ENCODE assay signal across 8 cellular contexts in the genomic region with DNA sequence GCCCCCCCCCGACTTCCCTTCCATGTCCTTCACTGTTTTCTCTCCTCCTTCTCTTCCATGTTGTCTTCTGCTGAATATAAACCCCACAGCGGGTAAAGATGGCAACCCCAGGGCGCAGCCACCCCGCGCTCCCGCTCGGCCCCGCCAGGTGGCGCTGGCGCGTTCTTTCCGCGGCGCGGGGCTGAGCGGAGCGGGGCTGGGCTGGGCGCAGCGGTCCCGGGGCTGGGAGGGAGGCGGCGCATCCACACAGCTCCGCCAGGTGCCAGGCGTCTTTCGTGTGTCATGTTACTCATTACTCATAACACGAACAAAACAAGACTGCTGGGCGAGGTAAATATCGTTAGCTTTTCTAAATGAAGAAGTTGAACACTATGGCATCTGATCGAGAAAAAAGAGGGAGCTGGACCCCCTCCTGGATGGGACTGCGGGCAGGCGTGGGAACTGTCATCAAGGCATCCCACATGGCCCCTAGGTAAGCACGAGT.
A peak's percentile ranks its signal among the peaks of the same experiment; 100 is the strongest.
DNase-seq lines count a peak whose midpoint lies in the region; ATAC-seq and TF ChIP-seq lines count a peak whose summit lies in the region.

No MANE protein-coding gene starts in this region.

- ATAC-seq in Right ventricle myocardium inferior (no peak), Right ventricle myocardium superior (ENCODE audit: poor library complexity) (no peak), HG03565 (IDR thresholded peaks at IDR 0.05; ENCODE audit: unreplicated experiment) (peak; percentile 42), left lung (peak; percentile 31), GM19452 (IDR thresholded peaks at IDR 0.05; ENCODE audit: unreplicated experiment) (no peak)

- H3K4me3 ChIP-seq in adipocyte (ENCODE audit: low read length) (no peak overlapping the region), left lung (no peak overlapping the region), Peyer's patch (no peak overlapping the region)

- H3K9me3 ChIP-seq in adipocyte (ENCODE audit: control insufficient read depth, low read length) (no peaks in the 10 kb centered on the region), left lung (no peaks in the 10 kb centered on the region), Peyer's patch (no peaks in the 10 kb centered on the region)

- no peak overlapping the region for H3K27ac ChIP-seq in left lung
- no peak overlapping the region for H3K27ac ChIP-seq in Peyer's patch

- no peak for TF ChIP-seq POLR2A in Peyer's patch (IDR thresholded peaks at IDR 0.05)

- H3K4me1 ChIP-seq in adipocyte (ENCODE audit: control insufficient read depth, insufficient read depth, low read length) (peaks cover 10% of the 10 kb centered on the region), left lung (peaks cover 0 to 6% of the 10 kb centered on the region in 2 donors), Peyer's patch (peaks cover 0 to 5% (median 0%) of the 10 kb centered on the region in 4 donors)

- H3K27me3 ChIP-seq in adipocyte (replicated peaks; ENCODE audit: control insufficient read depth, insufficient read depth, low read length) = peaks cover 12% of the 10 kb centered on the region
- H3K27me3 ChIP-seq in left lung = peaks cover 0 to 87% of the 10 kb centered on the region in 2 donors
- H3K27me3 ChIP-seq in Peyer's patch = no peaks in the 10 kb centered on the region

- H3K9ac ChIP-seq in adipocyte (ENCODE audit: low read length) = no peak overlapping the region

- intact Hi-C loops in Right ventricle myocardium inferior (cut with DNase I) (no loop called here), Right ventricle myocardium superior (cut with DNase I) (no loop called here), left lung (cut with DNase I) (no loop called here)

- peak; percentile 52 for TF ChIP-seq CTCF in left lung (IDR thresholded peaks at IDR 0.05)
- TF ChIP-seq CTCF in Peyer's patch (IDR thresholded peaks at IDR 0.05) = peak in 3 of 6 experiments; percentile 16 to 32 (median 23)

- DNase-seq in Right ventricle myocardium inferior (ENCODE audit: missing footprints) (peak; percentile 71), Right ventricle myocardium superior (no peak), adipocyte (ENCODE audit: low read depth) (peak; percentile 40), left lung (peak in 1 of 2 donors; percentile 82), Peyer's patch (no peak), H4 (ENCODE audit: low spot score) (no peak)

- H3K36me3 ChIP-seq in adipocyte (ENCODE audit: control insufficient read depth, insufficient read depth, low read length, severe bottlenecking) = no peaks in the 10 kb centered on the region
- H3K36me3 ChIP-seq in left lung = no peaks in the 10 kb centered on the region
- no peaks in the 10 kb centered on the region for H3K36me3 ChIP-seq in Peyer's patch

Comparison
In these comparisons a context has a peak if more than half of its experiments do, and no peak if none do; other contexts are left out.
1. DNase-seq: peak in Right ventricle myocardium inferior (single experiment) and adipocyte (single experiment); none in Right ventricle myocardium superior (single experiment), Peyer's patch (0 of 3) and H4 (single experiment).
2. ATAC-seq: peak in HG03565 (single experiment) and left lung (single experiment); none in Right ventricle myocardium inferior (single experiment), Right ventricle myocardium superior (single experiment) and GM19452 (single experiment).